Comparison of ENCODE assay signal across 1 cellular context in genomic region chr15:32643907-32644445, GRCh38.
TF ChIP-seq lines count a peak whose summit lies in the region.

No MANE protein-coding gene starts in this region.

TF ChIP-seq in endothelial cell of umbilical vein, 7 proteins besides CTCF, POLR2A, EP300 and RAD21:
- TF ChIP-seq MAX (IDR thresholded peaks at IDR 0.05; ENCODE audit: insufficient read depth, insufficient read length) (no peak), GATA2 (IDR thresholded peaks at IDR 0.05; ENCODE audit: insufficient read depth, insufficient read length, low read depth, low read length) (peak; percentile 51)
TF ChIP-seq in endothelial cell of umbilical vein: peak in this region for 1.
